Comparison of ENCODE assay signal across 9 cellular contexts in the genomic region with DNA sequence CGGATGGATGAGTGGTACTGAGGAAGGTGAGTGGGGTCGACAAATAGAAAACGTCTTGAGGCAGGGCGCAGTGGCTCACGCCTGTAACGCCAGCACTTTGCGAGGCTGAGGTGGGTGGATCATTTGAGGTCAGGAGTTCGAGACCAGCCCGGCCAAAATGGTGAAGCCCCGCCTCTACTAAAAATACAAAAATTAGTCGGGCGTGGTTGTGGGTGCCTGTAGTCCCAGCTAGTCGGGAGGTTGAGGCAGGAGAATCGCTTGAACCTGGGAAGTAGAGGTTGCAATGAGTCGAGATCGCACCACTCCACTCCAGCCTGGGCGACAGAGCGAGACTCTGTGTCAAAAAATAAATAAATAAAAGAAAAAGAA. TPM values are rescaled to one million over a fixed set of nuclear protein-coding genes. Genes with fewer than 3 reads are reported as not detected.
DNase-seq lines count a peak whose midpoint lies in the region; ATAC-seq and TF ChIP-seq lines count a peak whose summit lies in the region.
"Not testable (repeated sequence)": the region's sequence is repeated elsewhere in the genome, so short reads cannot be mapped to it uniquely, and the experiment has no call there.
"Had no signal": no experiment of that assay in that cellular context is flagged by ENCODE, and none has a peak within 500 bp of the region (broad histone marks: within the 10 kb centered on the region; RNA-seq: fewer than 3 reads in every experiment).

No MANE protein-coding gene starts in this region.

- not testable (repeated sequence) for TF ChIP-seq EP300 in stomach (IDR thresholded peaks at IDR 0.05)

- CTCF ChIA-PET in T-cell (lab: Charles Lee), result interaction anchor here in 1 of 2 donors (1.4 kb wide), 1 partner anchor 181 kb away, joined by 3 read pairs; a partner anchor contains a TSS
- CTCF ChIA-PET in activated naive CD4-positive, alpha-beta T cell treated with anti-CD3 and anti-CD28 coated beads, Interleukin-2, amount 10 ng/mL, durations not matched to agents 7 days and 5 days (lab: Charles Lee), result interaction anchor here (1.1 kb wide), 1 partner anchor 75 kb away, joined by 5 read pairs; no protein-coding TSS in a partner anchor

- H3K9me3 Mint-ChIP-seq in HFFc6 (peaks cover 25% of the 10 kb centered on the region), T-cell (peaks cover 3 to 10% (median 5%) of the 10 kb centered on the region in 3 donors)
- H3K9me3 Mint-ChIP-seq in activated naive CD4-positive, alpha-beta T cell treated with anti-CD3 and anti-CD28 coated beads, Interleukin-2, amount 10 ng/mL, durations not matched to agents 7 days and 5 days, result peaks cover 11% of the 10 kb centered on the region
- not testable (repeated sequence) for H3K9me3 Mint-ChIP-seq in neural crest cell

- H3K4me2 ChIP-seq in BLaER1 treated with 17β-estradiol and CSF1 and Interleukin-3, amounts not matched to agents 10 nM and 100 nM, result peak overlapping the region in 9 of 11 experiments; percentile 56 to 87 (median 72); a peak in 15 of 22 replicates

- TF ChIP-seq POLR2A in stomach (IDR thresholded peaks at IDR 0.05), result not testable (repeated sequence)

- not testable (repeated sequence) for H3K36me3 Mint-ChIP-seq in HFFc6 (ENCODE audit: low read depth); T-cell; neural crest cell (ENCODE audit: low read depth)
- peaks cover 20% of the 10 kb centered on the region for H3K36me3 Mint-ChIP-seq in activated naive CD4-positive, alpha-beta T cell treated with anti-CD3 and anti-CD28 coated beads, Interleukin-2, amount 10 ng/mL, durations not matched to agents 7 days and 5 days

- not testable (repeated sequence) for TF ChIP-seq CTCF in HFFc6 (IDR thresholded peaks at IDR 0.05); neural crest cell (conservative IDR thresholded peaks at IDR 0.05); stomach (IDR thresholded peaks at IDR 0.05)

- H3K9ac ChIP-seq in BLaER1 treated with 17β-estradiol and CSF1 and Interleukin-3, amounts not matched to agents 10 nM and 100 nM, result not testable (repeated sequence)

- peaks cover 42% of the 10 kb centered on the region for H3K27me3 Mint-ChIP-seq in HFFc6 (ENCODE audit: insufficient read depth)
- H3K27me3 Mint-ChIP-seq in T-cell, result peaks cover 54 to 59% of the 10 kb centered on the region in 2 donors
- peaks cover 88% of the 10 kb centered on the region for H3K27me3 Mint-ChIP-seq in activated naive CD4-positive, alpha-beta T cell treated with anti-CD3 and anti-CD28 coated beads, Interleukin-2, amount 10 ng/mL, durations not matched to agents 7 days and 5 days
- H3K27me3 Mint-ChIP-seq in neural crest cell (ENCODE audit: low read depth), result peaks cover 70% of the 10 kb centered on the region

- POLR2A ChIA-PET in T-cell (lab: Charles Lee), result not testable (repeated sequence)

- not testable (repeated sequence) for H4K20me1 ChIP-seq in BLaER1 treated with 17β-estradiol and CSF1 and Interleukin-3, amounts not matched to agents 10 nM and 100 nM

- peaks cover 12% of the 10 kb centered on the region; the same call in 1 of the 2 replicates for H3K4me1 Mint-ChIP-seq in HFFc6 (ENCODE audit: low read depth)
- H3K4me1 Mint-ChIP-seq in T-cell, result peaks cover 54 to 72% (median 58%) of the 10 kb centered on the region in 3 donors
- peaks cover 75% of the 10 kb centered on the region for H3K4me1 Mint-ChIP-seq in activated naive CD4-positive, alpha-beta T cell treated with anti-CD3 and anti-CD28 coated beads, Interleukin-2, amount 10 ng/mL, durations not matched to agents 7 days and 5 days
- peaks cover 51% of the 10 kb centered on the region for H3K4me1 Mint-ChIP-seq in neural crest cell

- H3K27me3 ChIP-seq in BLaER1 treated with 17β-estradiol and CSF1 and Interleukin-3, amounts not matched to agents 10 nM and 100 nM, result peaks cover 28 to 70% (median 62%) of the 10 kb centered on the region in 11 experiments
- H3K27me3 ChIP-seq in ectodermal cell (ENCODE audit: control insufficient read depth, insufficient read depth, low read length, poor library complexity, severe bottlenecking), result peaks cover 39% of the 10 kb centered on the region
- peaks cover 10 to 98% (median 85%) of the 10 kb centered on the region in 3 donors for H3K27me3 ChIP-seq in stomach

- ATAC-seq in T-cell (replicated peaks in 1 of 4), result not testable (repeated sequence)

- not testable (repeated sequence) for H3K27ac ChIP-seq in BLaER1 treated with 17β-estradiol and CSF1 and Interleukin-3, amounts not matched to agents 10 nM and 100 nM
- H3K27ac ChIP-seq in ectodermal cell (ENCODE audit: insufficient read depth, low read depth, low read length, poor library complexity, severe bottlenecking) (peak overlapping the region; percentile 89), stomach (peak overlapping the region; percentile 44 to 78 (median 58))

- H3K4me3 Mint-ChIP-seq in HFFc6 (peak overlapping the region; percentile 49), T-cell (peak overlapping the region; percentile 69 to 84 (median 81)), neural crest cell (peak overlapping the region; percentile 89)
- peak overlapping the region; percentile 81 for H3K4me3 Mint-ChIP-seq in activated naive CD4-positive, alpha-beta T cell treated with anti-CD3 and anti-CD28 coated beads, Interleukin-2, amount 10 ng/mL, durations not matched to agents 7 days and 5 days

- not testable (repeated sequence) for H3K36me3 ChIP-seq in BLaER1 treated with 17β-estradiol and CSF1 and Interleukin-3, amounts not matched to agents 10 nM and 100 nM; ectodermal cell (ENCODE audit: control insufficient read depth, insufficient read depth, low read length); stomach

- H3K9me3 ChIP-seq in BLaER1 treated with 17β-estradiol and CSF1 and Interleukin-3, amounts not matched to agents 10 nM and 100 nM (replicated peaks in 1 of 11), result peaks cover 0 to 28% (median 11%) of the 10 kb centered on the region in 11 experiments; a peak in 14 of 22 replicates
- not testable (repeated sequence) for H3K9me3 ChIP-seq in ectodermal cell (ENCODE audit: control insufficient read depth, low read length); iPS-18c (ENCODE audit: control insufficient read depth, insufficient read depth, low read length); stomach

- not testable (repeated sequence) for H3K27ac Mint-ChIP-seq in HFFc6
- peak overlapping the region; percentile 73 to 92 for H3K27ac Mint-ChIP-seq in T-cell
- H3K27ac Mint-ChIP-seq in activated naive CD4-positive, alpha-beta T cell treated with anti-CD3 and anti-CD28 coated beads, Interleukin-2, amount 10 ng/mL, durations not matched to agents 7 days and 5 days, result peak overlapping the region; percentile 98
- peak overlapping the region; percentile 98 for H3K27ac Mint-ChIP-seq in neural crest cell (ENCODE audit: unreplicated experiment)

- intact Hi-C loops in stomach (cut with DNase I; ENCODE audit: low total_unique reads), result not testable (repeated sequence)

- not testable (repeated sequence) for DNase-seq in HFFc6; T-cell; activated naive CD4-positive, alpha-beta T cell treated with anti-CD3 and anti-CD28 coated beads, Interleukin-2, amount 10 ng/mL, durations not matched to agents 7 days and 5 days; neural crest cell (ENCODE audit: low read depth, low spot score); stomach

- 52 to 54% methylated on average over 18 of the region's 18 CpGs for WGBS in ectodermal cell, 2 experiments
- 10 to 19% (median 17%) methylated on average over 18 of the region's 18 CpGs for WGBS in stomach, 5 donors

- not testable (repeated sequence) for H3K4me3 ChIP-seq in BLaER1 treated with 17β-estradiol and CSF1 and Interleukin-3, amounts not matched to agents 10 nM and 100 nM
- H3K4me3 ChIP-seq in ectodermal cell (ENCODE audit: insufficient read depth, low read depth, low read length) (peak overlapping the region; percentile 63), iPS-18c (ENCODE audit: insufficient read depth, low read depth, low read length) (peak overlapping the region; percentile 85), stomach (peak overlapping the region; percentile 12 to 23 (median 20))

- H3K4me1 ChIP-seq in BLaER1 treated with 17β-estradiol and CSF1 and Interleukin-3, amounts not matched to agents 10 nM and 100 nM, result peaks cover 19 to 40% (median 29%) of the 10 kb centered on the region in 10 experiments
- not testable (repeated sequence) for H3K4me1 ChIP-seq in ectodermal cell (ENCODE audit: control insufficient read depth, insufficient read depth, low read length)
- H3K4me1 ChIP-seq in stomach, result peaks cover 26 to 76% (median 66%) of the 10 kb centered on the region in 4 donors

RNA-seq across cellular contexts. Expression of a gene that starts 0.7 kb away (rescaled TPM):
- not detected for total RNA-seq in HFFc6 (2021; fragmentation: NEBNext Ultra II Directional; extraction: Animal tissue kit (Norgen Biotek cat#: 25700))
- 1 to 10 TPM in 4 of 5 donors, under 1 TPM in 1; 0.75 to 4.3 (median 1.5) TPM for total RNA-seq in T-cell
- 11.1 TPM for polyA plus RNA-seq in ectodermal cell (2013, experiment 1 of 4)
- 12.3 TPM for polyA plus RNA-seq in ectodermal cell (2013, experiment 2 of 4)
- polyA plus RNA-seq in ectodermal cell (2013, experiment 3 of 4), result 6.0 TPM
- 9.1 TPM for polyA plus RNA-seq in ectodermal cell (2013, experiment 4 of 4)
- 4.0 and 4.2 TPM in 2 replicates for total RNA-seq in neural crest cell
- total RNA-seq in stomach, result 1 to 10 TPM in 2 of 5 donors, under 1 TPM in 2, not detected in 1; 0.37 to 2.3 (median 0.95) TPM
- polyA plus RNA-seq in stomach, result under 1 TPM in 2 of 3 donors, not detected in 1; 0.25 to 0.31 TPM

RNA-seq across cellular contexts. Expression of a gene that starts 35.5 kb away (rescaled TPM):
- under 1 TPM in 4 of 6 experiments, not detected in 2; 0.12 to 0.66 (median 0.41) TPM for total RNA-seq in HFFc6 (2021; fragmentation: NEBNext Ultra II Directional; extraction: Animal tissue kit (Norgen Biotek cat#: 25700))
- total RNA-seq in T-cell, result 1 to 10 TPM; 2.6 to 7.1 (median 3.0) TPM
- 0.39 TPM for polyA plus RNA-seq in ectodermal cell (2013, experiment 1 of 4)
- 0.37 TPM for polyA plus RNA-seq in ectodermal cell (2013, experiment 2 of 4)
- 0.69 TPM for polyA plus RNA-seq in ectodermal cell (2013, experiment 3 of 4)
- polyA plus RNA-seq in ectodermal cell (2013, experiment 4 of 4), result 0.73 TPM
- 0.96 and 1.0 TPM in 2 replicates for total RNA-seq in neural crest cell
- 10 to 100 TPM in 1 of 5 donors, 1 to 10 TPM in 1, under 1 TPM in 1, not detected in 2; 0.18 to 87.5 (median 1.2) TPM for total RNA-seq in stomach
- 1 to 10 TPM in 2 of 3 donors, under 1 TPM in 1; 0.50 to 2.8 (median 2.6) TPM for polyA plus RNA-seq in stomach
- total RNA-seq: Daoy had no signal

RNA-seq across cellular contexts. Expression of a gene that starts 46.3 kb away (rescaled TPM):
- 10 to 100 TPM; 66.6 to 76.0 (median 70.1) TPM for total RNA-seq in HFFc6 (2021; fragmentation: NEBNext Ultra II Directional; extraction: Animal tissue kit (Norgen Biotek cat#: 25700))
- 100 to 1,000 TPM; 109 to 236 (median 117) TPM for total RNA-seq in T-cell
- 36.5 TPM for polyA plus RNA-seq in ectodermal cell (2013, experiment 1 of 4)
- polyA plus RNA-seq in ectodermal cell (2013, experiment 2 of 4), result 35.2 TPM
- 23.8 TPM for polyA plus RNA-seq in ectodermal cell (2013, experiment 3 of 4)
- polyA plus RNA-seq in ectodermal cell (2013, experiment 4 of 4), result 27.4 TPM
- total RNA-seq in neural crest cell, result 21.8 and 22.8 TPM in 2 replicates
- 100 to 1,000 TPM in 3 of 5 donors, 10 to 100 TPM in 2; 47.4 to 241 (median 110) TPM for total RNA-seq in stomach
- polyA plus RNA-seq in stomach, result 10 to 100 TPM; 55.2 to 70.4 (median 60.5) TPM

RNA-seq across cellular contexts. Expression of a gene that starts 54.2 kb away (rescaled TPM):
- 10 to 100 TPM; 21.7 to 37.8 (median 33.7) TPM for total RNA-seq in HFFc6 (2021; fragmentation: NEBNext Ultra II Directional; extraction: Animal tissue kit (Norgen Biotek cat#: 25700))
- 10 to 100 TPM; 32.9 to 67.1 (median 54.0) TPM for total RNA-seq in T-cell
- polyA plus RNA-seq in ectodermal cell (2013, experiment 1 of 4), result 157 TPM
- polyA plus RNA-seq in ectodermal cell (2013, experiment 2 of 4), result 134 TPM
- polyA plus RNA-seq in ectodermal cell (2013, experiment 3 of 4), result 98.3 TPM
- 99.4 TPM for polyA plus RNA-seq in ectodermal cell (2013, experiment 4 of 4)
- total RNA-seq in neural crest cell, result 151 and 160 TPM in 2 replicates
- total RNA-seq in stomach, result 10 to 100 TPM; 11.4 to 98.0 (median 17.9) TPM
- 10 to 100 TPM; 29.3 to 45.3 (median 35.2) TPM for polyA plus RNA-seq in stomach
